31 cellular contexts compared by ENCODE assay signal in the genomic region with DNA sequence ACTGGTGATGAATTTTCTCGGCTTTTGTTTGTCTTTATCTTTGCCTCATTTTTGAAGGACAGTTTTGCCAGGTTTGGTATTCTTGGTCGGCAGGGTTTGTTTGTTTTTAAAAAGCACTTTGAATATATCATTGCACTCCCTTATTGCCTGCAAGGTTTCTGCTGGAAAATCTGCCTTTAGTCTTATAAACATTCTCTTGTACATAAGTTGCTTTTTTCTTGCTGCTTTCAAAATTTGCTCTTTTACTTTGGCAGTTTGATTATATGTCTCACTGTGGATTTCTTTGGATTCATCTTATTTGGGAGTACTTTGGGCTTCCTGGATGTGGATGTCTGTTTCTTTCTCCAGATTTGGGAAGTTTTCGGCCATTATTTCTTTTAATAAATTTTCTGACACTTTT.
"Had no signal": no experiment of that assay in that cellular context is flagged by ENCODE, and none has a peak within 500 bp of the region (broad histone marks: within the 10 kb centered on the region; RNA-seq: fewer than 3 reads in every experiment).

No MANE protein-coding gene starts in this region.

- FAIRE-seq: astrocyte, bronchial epithelial cell had no signal

- H3K36me3 ChIP-seq: adrenal gland, brain microvascular endothelial cell, breast epithelium, cardiac muscle cell had no signal

- DNase-seq: activated effector memory CD4-positive, alpha-beta T cell treated with anti-CD3 and anti-CD28 coated beads, Interleukin-2, amount 50 U/mL, for 16 hours; activated effector memory CD4-positive, alpha-beta T cell treated with Interleukin-2 at 50 U/mL for 16 hours; activated gamma-delta T cell; activated gamma-delta T cell treated with Interleukin-2 at 50 U/mL for 16 hours; activated naive CD4-positive, alpha-beta T cell; activated naive CD4-positive, alpha-beta T cell treated with anti-CD3 and anti-CD28 coated beads for 36 hours; activated naive CD4-positive, alpha-beta T cell treated with anti-CD3 and anti-CD28 coated beads, Interleukin-2, amount 10 ng/mL, durations not matched to agents 7 days and 5 days; activated naive CD4-positive, alpha-beta T cell treated with anti-CD3 and anti-CD28 coated beads, Interleukin-2, amount 50 U/mL, for 16 hours; activated naive CD4-positive, alpha-beta T cell treated with Interleukin-2 at 50 U/mL for 16 hours; activated naive CD8-positive, alpha-beta T cell treated with anti-CD3 and anti-CD28 coated beads for 36 hours; activated naive CD8-positive, alpha-beta T cell treated with anti-CD3 and anti-CD28 coated beads, Interleukin-2, amount 10 ng/mL, durations not matched to agents 7 days and 5 days; activated naive CD8-positive, alpha-beta T cell treated with anti-CD3 and anti-CD28 coated beads, Interleukin-2, amount 50 U/mL, for 24 hours; activated T-cell treated with anti-CD3 and anti-CD28 coated beads, Interleukin-2, amount 50 U/mL, for 24 hours; activated T-cell treated with anti-CD3 and anti-CD28 coated beads, Interleukin-2, amount 50 U/mL, for 4 hours; activated T-cell treated with anti-CD3 and anti-CD28 coated beads, Interleukin-2, amount 50 U/mL, for 48 hours; activated T-cell treated with anti-CD3 and anti-CD28 coated beads, Interleukin-2, amount 50 U/mL, for 72 hours; adrenal gland; amniotic stem cell; amygdala; anterior cingulate cortex; aorta; body of pancreas; brain microvascular endothelial cell; caudate nucleus; central memory CD4-positive, alpha-beta T cell; cerebellar nuclear complex had no signal

- H3K4me1 ChIP-seq: adrenal gland, ascending aorta, body of pancreas, breast epithelium had no signal

- H3K27ac ChIP-seq: adrenal gland, ascending aorta, body of pancreas, brain microvascular endothelial cell, breast epithelium, cardiac muscle cell had no signal

- H3K4me3 ChIP-seq: adrenal gland, ascending aorta, body of pancreas, breast epithelium, cardiac muscle cell had no signal
